8 cellular contexts compared by ENCODE assay signal in the genomic region with DNA sequence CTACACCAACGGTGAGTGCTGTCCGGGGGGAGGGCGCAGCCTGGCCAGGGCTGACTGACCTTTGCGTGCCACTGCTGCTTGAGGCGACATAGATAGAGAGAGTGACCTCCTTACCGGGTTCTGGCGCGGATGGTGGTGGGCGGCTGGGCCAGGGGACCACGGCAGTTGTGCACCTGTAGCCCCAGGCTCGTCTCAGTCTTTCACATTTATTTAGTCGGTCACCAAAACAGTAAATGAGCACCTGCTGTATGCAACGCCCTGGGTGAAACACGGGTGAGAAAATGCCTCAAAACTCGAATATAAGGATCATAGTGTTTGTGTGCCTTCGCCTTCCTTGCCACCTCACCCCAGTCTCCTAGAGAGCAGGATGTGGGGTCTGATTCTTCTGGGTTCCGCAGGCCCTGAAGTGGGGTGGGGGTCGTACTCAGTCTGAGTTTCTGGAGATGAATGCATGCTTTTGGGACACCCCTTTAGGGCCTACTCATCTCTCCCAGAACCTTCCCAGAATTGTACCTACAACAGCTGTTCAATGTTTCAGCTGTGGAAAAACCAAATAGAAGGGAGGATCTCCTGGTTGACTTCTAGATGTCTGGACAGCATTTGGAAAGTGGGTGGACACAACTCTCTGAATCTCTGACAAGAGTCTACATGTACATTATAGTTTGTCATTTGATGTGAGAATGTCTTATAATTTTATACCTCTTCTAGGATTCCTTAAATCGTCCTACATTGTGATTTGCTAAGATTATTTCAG. TPM values are rescaled to one million over a fixed set of nuclear protein-coding genes. Genes with fewer than 3 reads are reported as not detected.
DNase-seq lines count a peak whose midpoint lies in the region; ATAC-seq and TF ChIP-seq lines count a peak whose summit lies in the region.

No MANE protein-coding gene starts in this region.

- H3K36me3 Mint-ChIP-seq in memory B cell = no peaks in the 10 kb centered on the region
- H3K36me3 Mint-ChIP-seq in type B pancreatic cell = peaks cover 8% of the 10 kb centered on the region

- H3K4me3 Mint-ChIP-seq in memory B cell (peak overlapping the region; percentile 100), type B pancreatic cell (peak overlapping the region; percentile 95)

- TF ChIP-seq CTCF in PC-9 (conservative IDR thresholded peaks at IDR 0.05) (no peak), colonic mucosa (IDR thresholded peaks at IDR 0.05) (no peak), type B pancreatic cell (conservative IDR thresholded peaks at IDR 0.05) (no peak)

- H3K4me1 ChIP-seq in PC-9 (replicated peaks; ENCODE audit: insufficient read depth) = peaks cover 28% of the 10 kb centered on the region
- H3K4me1 ChIP-seq in colonic mucosa = peaks cover 2% of the 10 kb centered on the region

- H3K79me2 ChIP-seq in PC-9 (ENCODE audit: low read depth) = peaks cover 59% of the 10 kb centered on the region

- H3K27me3 Mint-ChIP-seq in memory B cell = no peaks in the 10 kb centered on the region
- no peaks in the 10 kb centered on the region for H3K27me3 Mint-ChIP-seq in type B pancreatic cell

- peak overlapping the region; percentile 97 for H3K27ac ChIP-seq in PC-9
- H3K27ac ChIP-seq in colonic mucosa = peak overlapping the region; percentile 93

- POLR2A ChIA-PET in PC-9 (lab: Charles Lee; ENCODE audit: unreplicated experiment) = no interaction called here

- intact Hi-C loops in PC-9 (cut with micrococcal nuclease; ENCODE audit: unreplicated experiment) = no loop called here
- intact Hi-C loops in colonic mucosa (cut with DNase I) = no loop called here

- H3K27ac Mint-ChIP-seq in memory B cell (peak overlapping the region; percentile 100), type B pancreatic cell (peak overlapping the region; percentile 99)

- H3K9me3 Mint-ChIP-seq in memory B cell (no peaks in the 10 kb centered on the region), type B pancreatic cell (no peaks in the 10 kb centered on the region)

- H3K9ac ChIP-seq in colonic mucosa (ENCODE audit: low read depth in 2 of 2, low read length in 2 of 2) = peak overlapping the region; percentile 81 to 97

- H3K27me3 ChIP-seq in PC-9 (ENCODE audit: insufficient read depth, low read depth) (no peaks in the 10 kb centered on the region), colonic mucosa (no peaks in the 10 kb centered on the region)

- H3F3A ChIP-seq in PC-9 (ENCODE audit: insufficient read depth, low read depth) = peaks cover 28% of the 10 kb centered on the region

- peak overlapping the region; percentile 84 for H2AFZ ChIP-seq in PC-9

- DNase-seq in CD1c-positive myeloid dendritic cell (ENCODE audit: extremely low spot score) (peak; percentile 9), PC-9 (no peak), colonic mucosa (peak; percentile 45), memory B cell (ENCODE audit: low spot score in 2 of 2) (no peak), type B pancreatic cell (ENCODE audit: extremely low spot score, unreplicated experiment) (no peak)
- no peak for DNase-seq in NK-92 treated with Interleukin-12 subunit alpha and Interleukin-12 subunit beta, amount 100 ng/mL, for 24 hours (lab: John Stamatoyannopoulos, UW)

- BruUV-seq in PC-9 (replicated peaks; lab: Mats Ljungman, UMichigan) = TSS peak; percentile 68

- peaks cover 14% of the 10 kb centered on the region for H3K4me1 Mint-ChIP-seq in memory B cell
- peaks cover 6% of the 10 kb centered on the region for H3K4me1 Mint-ChIP-seq in type B pancreatic cell (ENCODE audit: unreplicated experiment)

- H3K36me3 ChIP-seq in PC-9 (ENCODE audit: low read depth) (no peaks in the 10 kb centered on the region), colonic mucosa (no peaks in the 10 kb centered on the region)

- peak overlapping the region; percentile 78 for H3K4me2 ChIP-seq in PC-9

- no peaks in the 10 kb centered on the region for H3K9me3 ChIP-seq in PC-9 (ENCODE audit: insufficient read depth, low read depth)
- no peaks in the 10 kb centered on the region for H3K9me3 ChIP-seq in colonic mucosa

- peak overlapping the region; percentile 96 for H3K4me3 ChIP-seq in PC-9
- peak overlapping the region; percentile 94 for H3K4me3 ChIP-seq in colonic mucosa

- peak; percentile 15 for ATAC-seq in GM21717 (IDR thresholded peaks at IDR 0.05; ENCODE audit: unreplicated experiment)
- no peak for ATAC-seq in memory B cell (ENCODE audit: low read depth)
- no peak for ATAC-seq in HG03521 (IDR thresholded peaks at IDR 0.05; ENCODE audit: unreplicated experiment)

- H3K9me2 ChIP-seq in PC-9 (ENCODE audit: insufficient read depth) = no peaks in the 10 kb centered on the region

- CTCF ChIA-PET in PC-9 (lab: Charles Lee) = no interaction called here

- no peaks in the 10 kb centered on the region; the same call in 1 of the 2 replicates for H4K20me1 ChIP-seq in PC-9 (ENCODE audit: insufficient read depth)

RNA-seq across cellular contexts. Expression of gene SEC24A, which starts 0.8 kb away (rescaled TPM):
- 10.4 and 16.2 TPM in 2 replicates for total RNA-seq in PC-9 (2021)
- total RNA-seq in colonic mucosa = 10 to 100 TPM; 29.9 to 45.4 TPM
- 27.5 and 37.2 TPM in 2 replicates for total RNA-seq in type B pancreatic cell (ENCODE audit: low replicate concordance)

RNA-seq across cellular contexts. Expression of gene SAR1B, which starts 16.7 kb away (rescaled TPM):
- 37.6 and 49.5 TPM in 2 replicates for total RNA-seq in PC-9 (2021)
- total RNA-seq in colonic mucosa = 100 to 1,000 TPM in 1 of 2 donors, 10 to 100 TPM in 1; 85.0 to 106 TPM
- total RNA-seq in type B pancreatic cell (ENCODE audit: low replicate concordance) = 56.9 and 67.5 TPM in 2 replicates

Comparison
In these comparisons a context has a peak if more than half of its experiments do, and no peak if none do; other contexts are left out.
1. DNase-seq: peak in CD1c-positive myeloid dendritic cell (single experiment) and colonic mucosa (single experiment); none in PC-9 (0 of 2), memory B cell (0 of 2), type B pancreatic cell (single experiment) and NK-92 treated with Interleukin-12 subunit alpha and Interleukin-12 subunit beta, amount 100 ng/mL, for 24 hours (single experiment).